14 cellular contexts compared by ENCODE assay signal in genomic region chr20:25273541-25274358, GRCh38. TPM values are rescaled to one million over a fixed set of nuclear protein-coding genes. Genes with fewer than 3 reads are reported as not detected.
DNase-seq lines count a peak whose midpoint lies in the region; ATAC-seq and TF ChIP-seq lines count a peak whose summit lies in the region.
"Had no signal": no experiment of that assay in that cellular context is flagged by ENCODE, and none has a peak within 500 bp of the region (broad histone marks: within the 10 kb centered on the region; RNA-seq: fewer than 3 reads in every experiment).

No MANE protein-coding gene starts in this region.

- TF ChIP-seq CTCF in left ventricle myocardium inferior (IDR thresholded peaks at IDR 0.05; ENCODE audit: borderline replicate concordance), result no peak

- H3K27me3 ChIP-seq in left ventricle myocardium inferior (ENCODE audit: low read depth), result no peaks in the 10 kb centered on the region
- H3K27me3 ChIP-seq: neural progenitor cell had no signal

- ATAC-seq in sciatic nerve (peak; percentile 22), GM18873 (IDR thresholded peaks at IDR 0.05; ENCODE audit: low FRiP score, unreplicated experiment) (no peak)

- peak; percentile 51 for DNase-seq in DMS 273 treated with DMSO at 0.1 percent for 48 hours (lab: John Stamatoyannopoulos, UW)
- DNase-seq in activated naive CD4-positive, alpha-beta T cell treated with anti-CD3 and anti-CD28 coated beads, Interleukin-2, amount 50 U/mL, for 16 hours, result peak; percentile 1
- peak; percentile 23 for DNase-seq in left ventricle myocardium inferior
- peak; percentile 44 for DNase-seq in sciatic nerve (ENCODE audit: low spot score)
- DNase-seq in AG20443 (ENCODE audit: low spot score), result no peak
- no peak for DNase-seq in stimulated activated CD4-positive, alpha-beta T cell treated with anti-CD3 and anti-CD28 coated beads, Interleukin-2, amount 100 ng/mL, for 48 hours
- DNase-seq in HPDE6-E6E7 (ENCODE audit: extremely low spot score), result no peak
- DNase-seq: amniotic stem cell, GF-D8, NCI-H1092 treated with DMSO at 0.1 percent for 48 hours, NCI-H510A treated with DMSO at 0.1 percent for 48 hours, SHP77 had no signal

- peaks cover 94% of the 10 kb centered on the region for H3K4me1 ChIP-seq in left ventricle myocardium inferior
- H3K4me1 ChIP-seq: neural progenitor cell had no signal

- peaks cover 95% of the 10 kb centered on the region for H3K36me3 ChIP-seq in left ventricle myocardium inferior
- H3K36me3 ChIP-seq: neural progenitor cell had no signal

- intact Hi-C loops in left ventricle myocardium inferior (cut with micrococcal nuclease), result no loop called here
- intact Hi-C loops in sciatic nerve (cut with DNase I), result no loop called here

- no peaks in the 10 kb centered on the region for H3K9me3 ChIP-seq in left ventricle myocardium inferior (replicated peaks)

- H3K4me3 ChIP-seq in left ventricle myocardium inferior, result no peak overlapping the region
- H3K4me3 ChIP-seq: neural progenitor cell had no signal

- peak overlapping the region; percentile 87 for H3K27ac ChIP-seq in left ventricle myocardium inferior (replicated peaks)
- H3K27ac ChIP-seq: neural progenitor cell had no signal

RNA-seq across cellular contexts. Expression of gene PYGB, which starts 25.9 kb away (rescaled TPM):
- total RNA-seq in left ventricle myocardium inferior, result 218 TPM
- 37.9 TPM for total RNA-seq in sciatic nerve

Comparison
In these comparisons a context has a peak if more than half of its experiments do, and no peak if none do; other contexts are left out.
1. DNase-seq: peak in DMS 273 treated with DMSO at 0.1 percent for 48 hours (single experiment), activated naive CD4-positive, alpha-beta T cell treated with anti-CD3 and anti-CD28 coated beads, Interleukin-2, amount 50 U/mL, for 16 hours (single experiment), left ventricle myocardium inferior (single experiment) and sciatic nerve (single experiment); none in AG20443 (single experiment), stimulated activated CD4-positive, alpha-beta T cell treated with anti-CD3 and anti-CD28 coated beads, Interleukin-2, amount 100 ng/mL, for 48 hours (0 of 2) and HPDE6-E6E7 (single experiment).